ENCODE assay signal across 1 cellular context in the genomic region with DNA sequence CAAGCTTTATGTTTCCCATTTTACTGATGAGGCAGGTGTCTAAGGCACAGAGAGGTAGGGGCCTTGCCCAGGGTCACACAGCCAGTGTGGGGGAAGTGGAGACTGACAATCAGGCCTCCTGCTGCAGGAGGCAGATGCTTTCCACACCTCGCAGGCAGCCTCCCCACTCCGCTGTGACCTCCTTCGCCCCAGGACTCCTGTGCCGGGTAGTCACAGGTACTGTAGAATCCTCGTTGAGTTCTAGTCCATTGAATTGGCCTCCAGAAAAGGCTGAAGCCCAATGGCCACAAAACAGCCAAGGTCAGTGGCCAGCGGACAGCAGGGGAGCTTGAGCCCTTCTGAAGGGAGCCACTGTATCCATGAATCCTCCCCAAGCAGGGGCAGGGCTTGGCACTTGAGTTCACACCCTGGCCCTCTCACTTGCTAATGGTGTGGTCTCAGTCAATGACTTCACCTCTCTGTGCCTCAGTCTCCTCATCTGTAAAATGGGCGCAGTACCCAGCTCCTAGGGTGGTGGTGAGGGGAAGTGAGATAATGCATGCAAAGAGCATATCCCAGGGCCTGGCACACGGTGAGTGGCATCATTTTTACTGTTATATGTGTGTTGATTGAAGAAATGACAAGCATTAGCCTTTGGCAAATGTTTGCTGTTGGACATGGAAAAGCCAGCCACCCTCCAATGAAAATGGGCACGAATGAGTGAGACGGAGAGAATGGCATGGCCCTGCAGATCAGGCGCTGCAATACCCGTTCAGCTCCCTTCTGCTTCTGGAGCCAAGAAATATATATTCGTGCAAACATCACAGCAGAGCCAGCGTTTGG.
TF ChIP-seq lines count a peak whose summit lies in the region.

No MANE protein-coding gene starts in this region.

TF ChIP-seq in IMR-90, 13 proteins besides CTCF, POLR2A, EP300 and RAD21:
- TF ChIP-seq BHLHE40 (IDR thresholded peaks at IDR 0.05; ENCODE audit: low read depth, low read length) (no peak), NFE2L2 (IDR thresholded peaks at IDR 0.05; ENCODE audit: low read depth, low read length) (no peak), RFX5 (IDR thresholded peaks at IDR 0.05; ENCODE audit: low read depth, low read length) (no peak), RCOR1 (IDR thresholded peaks at IDR 0.05; ENCODE audit: insufficient replicate concordance, low read length) (no peak), MAZ (IDR thresholded peaks at IDR 0.05; ENCODE audit: borderline replicate concordance, low read depth, low read length) (no peak), FOS (IDR thresholded peaks at IDR 0.05; ENCODE audit: low read depth, low read length) (no peak), CEBPB (IDR thresholded peaks at IDR 0.05; ENCODE audit: low read depth, low read length) (no peak), MXI1 (IDR thresholded peaks at IDR 0.05; ENCODE audit: borderline replicate concordance, low read depth, low read length) (no peak), CHD1 (IDR thresholded peaks at IDR 0.05; ENCODE audit: low read depth, low read length) (no peak)
- TF ChIP-seq, protein P1, sequence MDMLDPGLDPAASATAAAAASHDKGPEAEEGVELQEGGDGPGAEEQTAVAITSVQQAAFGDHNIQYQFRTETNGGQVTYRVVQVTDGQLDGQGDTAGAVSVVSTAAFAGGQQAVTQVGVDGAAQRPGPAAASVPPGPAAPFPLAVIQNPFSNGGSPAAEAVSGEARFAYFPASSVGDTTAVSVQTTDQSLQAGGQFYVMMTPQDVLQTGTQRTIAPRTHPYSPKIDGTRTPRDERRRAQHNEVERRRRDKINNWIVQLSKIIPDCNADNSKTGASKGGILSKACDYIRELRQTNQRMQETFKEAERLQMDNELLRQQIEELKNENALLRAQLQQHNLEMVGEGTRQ (IDR thresholded peaks at IDR 0.05; ENCODE audit: low read depth, low read length): no peak
